12 cellular contexts compared by ENCODE assay signal in genomic region chr6:29845405-29846006, GRCh38. TPM values are rescaled to one million over a fixed set of nuclear protein-coding genes. Genes with fewer than 3 reads are reported as not detected.
A peak's percentile ranks its signal among the peaks of the same experiment; 100 is the strongest.
DNase-seq lines count a peak whose midpoint lies in the region; ATAC-seq and TF ChIP-seq lines count a peak whose summit lies in the region.
"Had no signal": no experiment of that assay in that cellular context is flagged by ENCODE, and none has a peak within 500 bp of the region (broad histone marks: within the 10 kb centered on the region; RNA-seq: fewer than 3 reads in every experiment).

No MANE protein-coding gene starts in this region.

- no peak overlapping the region for H3K4me3 ChIP-seq in transverse colon
- H3K4me3 ChIP-seq: vagina had no signal

- H3K36me3 ChIP-seq in transverse colon, result no peaks in the 10 kb centered on the region
- H3K36me3 ChIP-seq: vagina, WERI-Rb-1 had no signal

- peaks cover 33% of the 10 kb centered on the region for H3K27me3 Mint-ChIP-seq in activated T-cell treated with anti-CD3 and anti-CD28 coated beads, Interleukin-2, amount 50 U/mL, for 4 hours (ENCODE audit: low read depth)

- H3K4me1 ChIP-seq in transverse colon, result peaks cover 0 to 6% (median 0%) of the 10 kb centered on the region in 4 donors
- H3K4me1 ChIP-seq: vagina had no signal

- intact Hi-C loops in transverse colon (cut with DNase I; ENCODE audit: low total_unique reads), result loop anchor here (5.0 kb wide), 1 partner anchor 162 kb away; no protein-coding TSS in a partner anchor
- intact Hi-C loops in left ventricle myocardium superior (cut with micrococcal nuclease), result loop anchor here (2.0 kb wide), 1 partner anchor 167 kb away; no protein-coding TSS in a partner anchor

- no peak for TF ChIP-seq EP300 in transverse colon (IDR thresholded peaks at IDR 0.05; ENCODE audit: low read depth)

- in situ Hi-C loops in transverse colon (cut with MboI; ENCODE audit: low pct_ligation_motif_present in 1 of 4, low pct_unique_long_range_greater_than_20kb in 1 of 4, low sequenced_read_pairs in 3 of 4), result loop anchor here in 3 of 4 donors (5.0 to 25.0 kb wide), 5 partner anchors 108 to 169 kb away; partner anchors contain the start of gene HLA-F (in 1 of the 3)

- no peaks in the 10 kb centered on the region for H3K36me3 Mint-ChIP-seq in activated T-cell treated with anti-CD3 and anti-CD28 coated beads, Interleukin-2, amount 50 U/mL, for 4 hours (ENCODE audit: insufficient read depth)

- peak overlapping the region in 2 of 4 donors; percentile 7 to 40 for H3K27ac ChIP-seq in transverse colon
- H3K27ac ChIP-seq: vagina, WERI-Rb-1 had no signal

- DNase-seq in activated T-cell treated with anti-CD3 and anti-CD28 coated beads for 24 hours (ENCODE audit: low read depth) (peak; percentile 35), islet precursor cell (peak; percentile 85), transverse colon (peak; percentile 47), left ventricle myocardium superior (no peak), NCI-H2081 (lab: John Stamatoyannopoulos, UW) (no peak)
- DNase-seq in activated T-cell treated with anti-CD3 and anti-CD28 coated beads, Interleukin-2, amount 50 U/mL, for 1 hour, result no peak
- peak; percentile 44 for DNase-seq in activated T-cell treated with anti-CD3 and anti-CD28 coated beads, Interleukin-2, amount 50 U/mL, for 4 hours
- DNase-seq: WERI-Rb-1 had no signal

- peaks cover 66% of the 10 kb centered on the region for H3K27me3 ChIP-seq in transverse colon
- H3K27me3 ChIP-seq: vagina had no signal

- H3K4me1 Mint-ChIP-seq in activated T-cell treated with anti-CD3 and anti-CD28 coated beads, Interleukin-2, amount 50 U/mL, for 4 hours (ENCODE audit: low read depth), result peaks cover 26% of the 10 kb centered on the region

- ATAC-seq in activated T-cell treated with anti-CD3 and anti-CD28 coated beads, Interleukin-2, amount 50 U/mL, for 4 hours, result peak; percentile 89 to 90
- ATAC-seq in left ventricle myocardium superior (no peak), HG03469 (IDR thresholded peaks at IDR 0.05; ENCODE audit: unreplicated experiment) (no peak)

- no peak for TF ChIP-seq CTCF in transverse colon (IDR thresholded peaks at IDR 0.05)

- no peak for TF ChIP-seq POLR2A in transverse colon (IDR thresholded peaks at IDR 0.05)

- 64 to 73% methylated on average over 2 of the region's 2 CpGs for WGBS in transverse colon (ENCODE audit: low coverage in 1 of 2), 2 donors

- H3K9me3 Mint-ChIP-seq in activated T-cell treated with anti-CD3 and anti-CD28 coated beads, Interleukin-2, amount 50 U/mL, for 4 hours, result peaks cover 4% of the 10 kb centered on the region
- H3K9me3 Mint-ChIP-seq: central memory CD8-positive, alpha-beta T cell had no signal

- no peak overlapping the region for H3K4me3 Mint-ChIP-seq in activated T-cell treated with anti-CD3 and anti-CD28 coated beads, Interleukin-2, amount 50 U/mL, for 4 hours
- H3K4me3 Mint-ChIP-seq: central memory CD8-positive, alpha-beta T cell had no signal

- peaks cover 0 to 6% of the 10 kb centered on the region in 2 donors for H3K9me3 ChIP-seq in transverse colon
- H3K9me3 ChIP-seq: vagina had no signal

RNA-seq across cellular contexts. Expression of gene HLA-G, which starts 17.9 kb away (rescaled TPM):
- 1 to 10 TPM in 1 of 3 donors, not detected in 2; 1.1 TPM for total RNA-seq in activated T-cell treated with anti-CD3 and anti-CD28 coated beads, Interleukin-2, amount 50 U/mL, for 4 hours
- total RNA-seq in transverse colon, result not detected
- total RNA-seq in left ventricle myocardium superior, result not detected
- total RNA-seq: glomerular endothelial cell, vagina had no signal

Comparison
In these comparisons a context has a peak if more than half of its experiments do, and no peak if none do; other contexts are left out.
1. DNase-seq: peak in activated T-cell treated with anti-CD3 and anti-CD28 coated beads for 24 hours (single experiment), activated T-cell treated with anti-CD3 and anti-CD28 coated beads, Interleukin-2, amount 50 U/mL, for 4 hours (single experiment), islet precursor cell (single experiment) and transverse colon (single experiment); none in activated T-cell treated with anti-CD3 and anti-CD28 coated beads, Interleukin-2, amount 50 U/mL, for 1 hour (single experiment), left ventricle myocardium superior (single experiment) and NCI-H2081 (0 of 2).
2. ATAC-seq: peak in activated T-cell treated with anti-CD3 and anti-CD28 coated beads, Interleukin-2, amount 50 U/mL, for 4 hours (2 of 2); none in left ventricle myocardium superior (single experiment) and HG03469 (single experiment).